In the genomic region with DNA sequence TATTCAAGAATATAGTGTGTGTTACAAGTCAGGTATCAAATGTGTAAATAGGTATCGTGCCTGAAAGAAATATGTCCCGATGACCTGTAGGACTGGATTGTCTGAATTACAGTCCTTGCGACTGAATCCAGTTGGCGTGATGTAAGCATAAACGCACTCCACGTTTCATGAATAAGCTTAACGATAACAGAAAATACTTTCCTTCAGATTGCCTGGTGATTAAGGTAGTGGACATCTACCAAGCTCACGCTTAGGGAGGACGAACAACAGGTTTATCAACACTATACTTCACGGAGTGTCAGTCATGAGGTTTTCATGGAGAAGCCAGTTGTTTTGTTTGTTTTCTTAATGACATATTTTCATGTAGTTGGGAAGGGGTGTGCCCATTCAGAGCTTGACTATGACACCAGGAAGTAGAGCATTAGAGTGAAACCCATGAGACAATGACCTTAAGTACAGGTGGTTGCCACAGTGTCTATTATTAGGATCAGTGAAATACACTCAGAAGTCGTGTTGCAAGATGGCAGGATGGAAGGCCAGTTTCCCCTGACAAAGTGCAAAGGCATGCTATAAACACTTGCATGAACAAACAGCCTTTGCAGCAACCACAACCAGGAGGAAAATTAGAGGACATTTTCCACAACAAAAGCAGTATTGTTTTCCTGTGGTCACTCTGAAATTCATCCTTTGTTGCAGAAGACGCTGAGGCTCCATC, we compare ENCODE assay signal across 2 cellular contexts.
TF ChIP-seq lines count a peak whose summit lies in the region.

No MANE protein-coding gene starts in this region.

TF ChIP-seq in HCT116, 20 proteins besides CTCF, POLR2A, EP300 and RAD21 (continued from another document):
- TF ChIP-seq SP1 (IDR thresholded peaks at IDR 0.05; ENCODE audit: low read depth), result peak; percentile 20; the same call in 1 of the 2 replicates

TF ChIP-seq in WTC11, 78 proteins besides CTCF, POLR2A, EP300 and RAD21 (continued from another document):
- TF ChIP-seq, protein P1, sequence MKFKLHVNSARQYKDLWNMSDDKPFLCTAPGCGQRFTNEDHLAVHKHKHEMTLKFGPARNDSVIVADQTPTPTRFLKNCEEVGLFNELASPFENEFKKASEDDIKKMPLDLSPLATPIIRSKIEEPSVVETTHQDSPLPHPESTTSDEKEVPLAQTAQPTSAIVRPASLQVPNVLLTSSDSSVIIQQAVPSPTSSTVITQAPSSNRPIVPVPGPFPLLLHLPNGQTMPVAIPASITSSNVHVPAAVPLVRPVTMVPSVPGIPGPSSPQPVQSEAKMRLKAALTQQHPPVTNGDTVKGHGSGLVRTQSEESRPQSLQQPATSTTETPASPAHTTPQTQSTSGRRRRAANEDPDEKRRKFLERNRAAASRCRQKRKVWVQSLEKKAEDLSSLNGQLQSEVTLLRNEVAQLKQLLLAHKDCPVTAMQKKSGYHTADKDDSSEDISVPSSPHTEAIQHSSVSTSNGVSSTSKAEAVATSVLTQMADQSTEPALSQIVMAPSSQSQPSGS (CRISPR knock-in tag; IDR thresholded peaks at IDR 0.05; ENCODE audit: borderline replicate concordance, low read depth), result no peak
- no peak for TF ChIP-seq HMGA2 (CRISPR knock-in tag; IDR thresholded peaks at IDR 0.05)
- no peak for TF ChIP-seq IRF2 (CRISPR knock-in tag; IDR thresholded peaks at IDR 0.05; ENCODE audit: borderline replicate concordance, low read depth)
- TF ChIP-seq NR1H2 (CRISPR knock-in tag; IDR thresholded peaks at IDR 0.05), result no peak
- TF ChIP-seq, protein P2, sequence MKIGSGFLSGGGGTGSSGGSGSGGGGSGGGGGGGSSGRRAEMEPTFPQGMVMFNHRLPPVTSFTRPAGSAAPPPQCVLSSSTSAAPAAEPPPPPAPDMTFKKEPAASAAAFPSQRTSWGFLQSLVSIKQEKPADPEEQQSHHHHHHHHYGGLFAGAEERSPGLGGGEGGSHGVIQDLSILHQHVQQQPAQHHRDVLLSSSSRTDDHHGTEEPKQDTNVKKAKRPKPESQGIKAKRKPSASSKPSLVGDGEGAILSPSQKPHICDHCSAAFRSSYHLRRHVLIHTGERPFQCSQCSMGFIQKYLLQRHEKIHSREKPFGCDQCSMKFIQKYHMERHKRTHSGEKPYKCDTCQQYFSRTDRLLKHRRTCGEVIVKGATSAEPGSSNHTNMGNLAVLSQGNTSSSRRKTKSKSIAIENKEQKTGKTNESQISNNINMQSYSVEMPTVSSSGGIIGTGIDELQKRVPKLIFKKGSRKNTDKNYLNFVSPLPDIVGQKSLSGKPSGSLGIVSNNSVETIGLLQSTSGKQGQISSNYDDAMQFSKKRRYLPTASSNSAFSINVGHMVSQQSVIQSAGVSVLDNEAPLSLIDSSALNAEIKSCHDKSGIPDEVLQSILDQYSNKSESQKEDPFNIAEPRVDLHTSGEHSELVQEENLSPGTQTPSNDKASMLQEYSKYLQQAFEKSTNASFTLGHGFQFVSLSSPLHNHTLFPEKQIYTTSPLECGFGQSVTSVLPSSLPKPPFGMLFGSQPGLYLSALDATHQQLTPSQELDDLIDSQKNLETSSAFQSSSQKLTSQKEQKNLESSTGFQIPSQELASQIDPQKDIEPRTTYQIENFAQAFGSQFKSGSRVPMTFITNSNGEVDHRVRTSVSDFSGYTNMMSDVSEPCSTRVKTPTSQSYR (CRISPR knock-in tag; IDR thresholded peaks at IDR 0.05), result no peak
- TF ChIP-seq ZBTB21 (CRISPR knock-in tag; IDR thresholded peaks at IDR 0.05; ENCODE audit: borderline replicate concordance), result no peak
